ENCODE assay signal across 34 cellular contexts in genomic region chr5:41413067-41413466, GRCh38.
DNase-seq lines count a peak whose midpoint lies in the region; ATAC-seq and TF ChIP-seq lines count a peak whose summit lies in the region.
"Had no signal": no experiment of that assay in that cellular context is flagged by ENCODE, and none has a peak within 500 bp of the region (broad histone marks: within the 10 kb centered on the region; RNA-seq: fewer than 3 reads in every experiment).

No MANE protein-coding gene starts in this region.

- no peak overlapping the region for H3K9ac ChIP-seq in fibroblast of lung (ENCODE audit: insufficient read depth, low read length)

- no peak for DNase-seq in heart right ventricle
- DNase-seq in Right ventricle myocardium inferior (ENCODE audit: missing footprints) = no peak
- peak; percentile 47 to 49 for DNase-seq in NCI-H446 (lab: John Stamatoyannopoulos, UW)
- DNase-seq in fibroblast of lung (ENCODE audit: low read depth in 2 of 2) = peak; percentile 32 to 51
- DNase-seq in nephron progenitor cell = no peak
- DNase-seq in NCI-H2107 (lab: John Stamatoyannopoulos, UW) = no peak
- no peak for DNase-seq in SHP77 (lab: John Stamatoyannopoulos, UW)
- DNase-seq in H7 = no peak
- DNase-seq: activated effector memory CD4-positive, alpha-beta T cell treated with anti-CD3 and anti-CD28 coated beads, Interleukin-2, amount 50 U/mL, for 16 hours; activated T-cell treated with anti-CD3 and anti-CD28 coated beads, Interleukin-2, amount 50 U/mL, for 24 hours; anterior cingulate cortex; caudate nucleus; CD4-positive, alpha-beta memory T cell; erythroblast; foreskin melanocyte; H9; Karpas-422; kidney glomerular epithelial cell; lower lobe of right lung; mucosa of descending colon; natural killer cell; NCI-H1417 treated with DMSO at 0.1 percent for 48 hours; NCI-H2081; NCI-H345; NCI-H748 treated with DMSO at 0.1 percent for 48 hours; occipital lobe; Peyer's patch; SJCRH30; stimulated activated naive B cell treated with anti-CD40 and anti-IgM and Interleukin-4, amounts not matched to agents 10 μg/mL and 1 μg/mL and 100 μg/mL, for 72 hours; upper lobe of right lung had no signal

- no peak overlapping the region for H3K27ac Mint-ChIP-seq in nephron progenitor cell
- H3K27ac Mint-ChIP-seq: activated naive CD8-positive, alpha-beta T cell; activated T-cell treated with anti-CD3 and anti-CD28 coated beads, Interleukin-2, amount 50 U/mL, for 24 hours; B cell; CD4-positive, alpha-beta memory T cell; H9; natural killer cell; stimulated activated naive B cell treated with anti-CD40 and anti-IgM and Interleukin-4, amounts not matched to agents 10 μg/mL and 1 μg/mL and 100 μg/mL, for 72 hours; T-helper 1 cell treated with Interleukin-12 subunit alpha and Interleukin-12 subunit beta and Interleukin-4 antibody, amounts not matched to agents 30 μg/mL and 1 μg/mL, for 36 hours had no signal

- H3K9me3 ChIP-seq in heart right ventricle = no peaks in the 10 kb centered on the region
- H3K9me3 ChIP-seq in fibroblast of lung (ENCODE audit: control insufficient read depth, insufficient read depth, low read depth, low read length) = no peaks in the 10 kb centered on the region
- H3K9me3 ChIP-seq: lower lobe of right lung, mucosa of descending colon, Peyer's patch, SJCRH30, upper lobe of right lung had no signal

- no peaks in the 10 kb centered on the region for H3K79me2 ChIP-seq in fibroblast of lung (ENCODE audit: control insufficient read depth, insufficient read depth, low read length)

- peak overlapping the region in 8 of 10 donors; percentile 15 to 72 (median 45) for H3K27ac ChIP-seq in heart right ventricle
- H3K27ac ChIP-seq in fibroblast of lung (ENCODE audit: insufficient read depth, low read length) = no peak overlapping the region
- H3K27ac ChIP-seq: lower lobe of right lung, Peyer's patch, SJCRH30, upper lobe of right lung had no signal

- no peak for TF ChIP-seq CTCF in heart right ventricle (IDR thresholded peaks at IDR 0.05)
- no peak for TF ChIP-seq CTCF in fibroblast of lung (conservative IDR thresholded peaks at IDR 0.05 in 1 of 2, IDR thresholded peaks at IDR 0.05 in 1 of 2; ENCODE audit: low read depth in 1 of 2, low read length in 2 of 2)
- TF ChIP-seq CTCF in nephron progenitor cell (IDR thresholded peaks at IDR 0.05) = no peak

- H3K4me2 ChIP-seq in fibroblast of lung (ENCODE audit: extremely low read depth, insufficient read depth, low read length) = no peak overlapping the region

- 82 to 89% methylated on average over 1 of the region's 1 CpG for WGBS in heart right ventricle, 2 donors

- H2AFZ ChIP-seq in fibroblast of lung (ENCODE audit: low read length) = no peak overlapping the region

- no peaks in the 10 kb centered on the region for H3K27me3 Mint-ChIP-seq in nephron progenitor cell (ENCODE audit: low read depth, poor library complexity)
- H3K27me3 Mint-ChIP-seq: activated T-cell treated with anti-CD3 and anti-CD28 coated beads, Interleukin-2, amount 50 U/mL, for 24 hours; B cell; CD4-positive, alpha-beta memory T cell; stimulated activated naive B cell treated with anti-CD40 and anti-IgM and Interleukin-4, amounts not matched to agents 10 μg/mL and 1 μg/mL and 100 μg/mL, for 72 hours had no signal

- peaks cover 0 to 30% (median 23%) of the 10 kb centered on the region in 9 donors for H3K4me1 ChIP-seq in heart right ventricle
- peaks cover 9% of the 10 kb centered on the region for H3K4me1 ChIP-seq in fibroblast of lung (ENCODE audit: control insufficient read depth, extremely low read depth, insufficient read depth, low read length)
- H3K4me1 ChIP-seq: lower lobe of right lung, Peyer's patch, SJCRH30, upper lobe of right lung had no signal

- H3K27me3 ChIP-seq in heart right ventricle (no peaks in the 10 kb centered on the region), fibroblast of lung (ENCODE audit: control insufficient read depth, insufficient read depth, low read length) (no peaks in the 10 kb centered on the region), H7 (ENCODE audit: control insufficient read depth, insufficient read depth, low read length) (no peaks in the 10 kb centered on the region)
- H3K27me3 ChIP-seq: Peyer's patch, SJCRH30, upper lobe of right lung had no signal

- H3K36me3 ChIP-seq in heart right ventricle (no peaks in the 10 kb centered on the region), fibroblast of lung (ENCODE audit: control insufficient read depth, insufficient read depth, low read length) (no peaks in the 10 kb centered on the region), H7 (replicated peaks; ENCODE audit: control insufficient read depth, insufficient read depth, low read length) (no peaks in the 10 kb centered on the region)
- H3K36me3 ChIP-seq: lower lobe of right lung, Peyer's patch, SJCRH30, upper lobe of right lung had no signal

- intact Hi-C loops in heart right ventricle (cut with DNase I) = no loop called here
- intact Hi-C loops in Right ventricle myocardium inferior (cut with DNase I) = no loop called here

- no peak overlapping the region for H3K4me3 ChIP-seq in heart right ventricle
- no peak overlapping the region for H3K4me3 ChIP-seq in fibroblast of lung (replicated peaks in 1 of 4; ENCODE audit: control extremely low read depth in 1 of 4, insufficient read depth in 1 of 4, low read depth in 3 of 4, low read length in 4 of 4)
- H3K4me3 ChIP-seq in H7 (ENCODE audit: insufficient read depth, low read depth, low read length) = no peak overlapping the region
- H3K4me3 ChIP-seq: GM12878, lower lobe of right lung, mucosa of descending colon, Peyer's patch, SJCRH30, upper lobe of right lung had no signal

- H3K4me1 Mint-ChIP-seq in nephron progenitor cell = no peaks in the 10 kb centered on the region
- H3K4me1 Mint-ChIP-seq: B cell; CD4-positive, alpha-beta memory T cell; natural killer cell; stimulated activated naive B cell treated with anti-CD40 and anti-IgM and Interleukin-4, amounts not matched to agents 10 μg/mL and 1 μg/mL and 100 μg/mL, for 72 hours had no signal

- no peaks in the 10 kb centered on the region for H3K36me3 Mint-ChIP-seq in nephron progenitor cell (ENCODE audit: low read depth)
- H3K36me3 Mint-ChIP-seq: activated naive CD8-positive, alpha-beta T cell; CD4-positive, alpha-beta memory T cell; natural killer cell; stimulated activated naive B cell treated with anti-CD40 and anti-IgM and Interleukin-4, amounts not matched to agents 10 μg/mL and 1 μg/mL and 100 μg/mL, for 72 hours had no signal

- H3K9me3 Mint-ChIP-seq in nephron progenitor cell = no peaks in the 10 kb centered on the region
- H3K9me3 Mint-ChIP-seq: activated T-cell treated with anti-CD3 and anti-CD28 coated beads, Interleukin-2, amount 50 U/mL, for 24 hours; H9; stimulated activated naive B cell treated with anti-CD40 and anti-IgM and Interleukin-4, amounts not matched to agents 10 μg/mL and 1 μg/mL and 100 μg/mL, for 72 hours; T-helper 1 cell treated with Interleukin-12 subunit alpha and Interleukin-12 subunit beta and Interleukin-4 antibody, amounts not matched to agents 30 μg/mL and 1 μg/mL, for 36 hours had no signal

- ATAC-seq in heart right ventricle (no peak), Right ventricle myocardium inferior (no peak)
- ATAC-seq: GM12878; lower lobe of right lung; mucosa of descending colon; natural killer cell; stimulated activated naive B cell treated with anti-CD40 and anti-IgM and Interleukin-4, amounts not matched to agents 10 μg/mL and 1 μg/mL and 100 μg/mL, for 72 hours; upper lobe of right lung had no signal

- no peak overlapping the region for H3K4me3 Mint-ChIP-seq in nephron progenitor cell
- H3K4me3 Mint-ChIP-seq: activated naive CD8-positive, alpha-beta T cell; activated T-cell treated with anti-CD3 and anti-CD28 coated beads, Interleukin-2, amount 50 U/mL, for 24 hours; B cell; CD4-positive, alpha-beta memory T cell; H9; natural killer cell; stimulated activated naive B cell treated with anti-CD40 and anti-IgM and Interleukin-4, amounts not matched to agents 10 μg/mL and 1 μg/mL and 100 μg/mL, for 72 hours; T-helper 1 cell treated with Interleukin-12 subunit alpha and Interleukin-12 subunit beta and Interleukin-4 antibody, amounts not matched to agents 30 μg/mL and 1 μg/mL, for 36 hours had no signal

- no peaks in the 10 kb centered on the region for H4K20me1 ChIP-seq in fibroblast of lung (ENCODE audit: control insufficient read depth, extremely low read depth, insufficient read depth, low read length)

Comparison
In these comparisons a context has a peak if more than half of its experiments do, and no peak if none do; other contexts are left out.
1. DNase-seq: peak in NCI-H446 (2 of 2) and fibroblast of lung (2 of 2); none in heart right ventricle (0 of 2), Right ventricle myocardium inferior (single experiment), nephron progenitor cell (single experiment), NCI-H2107 (single experiment), SHP77 (0 of 2) and H7 (single experiment).